24 cellular contexts compared by ENCODE assay signal in the genomic region with DNA sequence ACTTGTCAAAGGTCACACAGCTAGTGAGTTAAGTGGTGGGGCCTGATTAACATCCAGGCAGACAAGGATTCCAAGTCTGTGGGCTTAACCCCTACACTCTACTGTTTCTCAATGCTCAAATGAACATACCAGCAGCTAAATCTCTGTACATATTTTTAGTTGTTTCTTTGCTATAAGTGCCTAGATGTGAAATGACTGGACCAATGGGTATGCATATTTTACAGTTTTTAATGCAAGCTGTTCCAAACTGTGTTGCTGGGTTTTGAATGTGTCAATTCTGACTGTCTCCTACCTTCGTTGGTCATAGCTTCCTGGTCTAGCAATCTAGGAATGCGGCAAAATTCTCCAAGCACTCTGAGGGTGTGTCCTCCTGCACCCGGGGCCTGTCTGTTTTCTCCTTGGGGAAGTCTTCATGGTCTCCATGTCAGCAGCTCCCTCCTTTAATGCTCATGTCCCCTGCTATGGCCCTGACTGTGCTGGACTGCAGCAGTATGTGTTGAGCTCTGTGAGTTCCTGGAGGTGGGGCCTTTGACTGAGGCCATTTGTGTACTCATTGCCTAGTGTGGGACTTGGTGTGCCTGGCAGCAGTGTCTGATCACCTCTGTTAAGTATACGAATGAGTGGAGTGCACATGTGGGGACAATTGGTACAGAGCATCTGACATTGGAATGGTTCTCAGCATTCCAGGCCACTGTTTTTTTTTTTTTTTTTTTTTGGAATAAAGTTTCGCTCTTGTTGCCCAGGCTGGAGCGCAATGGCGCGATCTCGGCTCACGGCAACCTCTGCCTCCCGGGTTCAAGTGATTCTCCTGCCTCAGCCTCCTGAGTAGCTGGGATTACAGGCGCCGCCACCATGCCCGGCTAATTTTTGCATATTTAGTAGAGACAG.
DNase-seq lines count a peak whose midpoint lies in the region; ATAC-seq, FAIRE-seq and TF ChIP-seq lines count a peak whose summit lies in the region.
"Had no signal": no experiment of that assay in that cellular context is flagged by ENCODE, and none has a peak within 500 bp of the region (broad histone marks: within the 10 kb centered on the region; RNA-seq: fewer than 3 reads in every experiment).

No MANE protein-coding gene starts in this region.

- H3K27ac ChIP-seq in H1 (ENCODE audit: low read depth, low read length) (no peak overlapping the region), foreskin keratinocyte (no peak overlapping the region), neural progenitor cell (no peak overlapping the region)
- H3K27ac ChIP-seq: HL-60 had no signal

- H3F3A ChIP-seq in neural progenitor cell (ENCODE audit: low read depth), result peaks cover 25% of the 10 kb centered on the region

- H3K36me3 ChIP-seq in H1 (ENCODE audit: control insufficient read depth in 2 of 4, insufficient read depth in 4 of 4, low read length in 3 of 4), result no peaks in the 10 kb centered on the region
- H3K36me3 ChIP-seq in neural progenitor cell, result no peaks in the 10 kb centered on the region

- H3K4ac ChIP-seq in H1 (replicated peaks; ENCODE audit: insufficient read length, low read depth, low read length), result no peak overlapping the region

- H3K4me3 ChIP-seq in H1 (ENCODE audit: extremely low read depth in 1 of 4, insufficient read depth in 2 of 4, low read depth in 3 of 4, low read length in 4 of 4) (no peak overlapping the region), neural progenitor cell (no peak overlapping the region)
- H3K4me3 ChIP-seq: GM12878 had no signal

- no peak overlapping the region for H4K5ac ChIP-seq in H1 (ENCODE audit: insufficient read length, low read depth, low read length)

- H3K23ac ChIP-seq in H1 (ENCODE audit: insufficient read length), result no peak overlapping the region

- no peaks in the 10 kb centered on the region for H3K23me2 ChIP-seq in H1 (ENCODE audit: low read depth, low read length)

- H2AFZ ChIP-seq in H1 (ENCODE audit: low read length), result 0 out of 2 replicates have a peak overlapping the region, but pooled peaks have one; percentile 20
- no peak overlapping the region for H2AFZ ChIP-seq in neural progenitor cell (replicated peaks)

- H3K36me3 Mint-ChIP-seq in neural progenitor cell, result no peaks in the 10 kb centered on the region
- H3K36me3 Mint-ChIP-seq in type B pancreatic cell, result no peaks in the 10 kb centered on the region
- H3K36me3 Mint-ChIP-seq: CD8-positive, alpha-beta T cell had no signal

- ATAC-seq in foreskin keratinocyte, result peak; percentile 41
- ATAC-seq in GM19455 (IDR thresholded peaks at IDR 0.05; ENCODE audit: unreplicated experiment), result no peak
- no peak for ATAC-seq in GM19023 (IDR thresholded peaks at IDR 0.05; ENCODE audit: unreplicated experiment)
- ATAC-seq: CD8-positive, alpha-beta T cell; GM12878; HCT116 had no signal

- peaks cover 0 to 8% (median 3%) of the 10 kb centered on the region in 4 experiments; a peak in 4 of 7 replicates for H3K4me1 ChIP-seq in H1 (replicated peaks in 1 of 4; ENCODE audit: control insufficient read depth in 3 of 4, insufficient read depth in 4 of 4, low read length in 3 of 4)
- H3K4me1 ChIP-seq in foreskin keratinocyte, result peaks cover 12% of the 10 kb centered on the region
- peaks cover 47% of the 10 kb centered on the region for H3K4me1 ChIP-seq in neural progenitor cell

- no peak overlapping the region for H3K56ac ChIP-seq in H1 (replicated peaks; ENCODE audit: insufficient read length, low read depth, low read length)

- TF ChIP-seq EP300 in H1 (IDR thresholded peaks at IDR 0.05; ENCODE audit: borderline replicate concordance in 1 of 2, low read depth in 2 of 2, low read length in 2 of 2), result no peak

- H4K20me1 ChIP-seq in H1 (replicated peaks in 1 of 2; ENCODE audit: control insufficient read depth in 1 of 2, insufficient read depth in 2 of 2, low read length in 2 of 2) (no peaks in the 10 kb centered on the region), neural progenitor cell (ENCODE audit: low read depth) (no peaks in the 10 kb centered on the region)

- H3K9me3 ChIP-seq in H1 (ENCODE audit: insufficient read depth in 2 of 2, low read depth in 1 of 2, low read length in 1 of 2) (no peaks in the 10 kb centered on the region), neural progenitor cell (ENCODE audit: low read depth) (no peaks in the 10 kb centered on the region)
- H3K9me3 ChIP-seq: SK-N-SH had no signal

- no peak for TF ChIP-seq POLR2A in H1 (IDR thresholded peaks at IDR 0.05; ENCODE audit: control extremely low read depth in 1 of 2, low read depth in 2 of 2, low read length in 2 of 2)

- H3K18ac ChIP-seq in H1 (ENCODE audit: extremely low read depth, low read length), result no peak overlapping the region

- peak overlapping the region; percentile 50 for H3K27ac Mint-ChIP-seq in neural progenitor cell
- H3K27ac Mint-ChIP-seq in type B pancreatic cell, result peak overlapping the region; percentile 17
- H3K27ac Mint-ChIP-seq: CD8-positive, alpha-beta T cell had no signal

- peak overlapping the region; percentile 47 for H4K91ac ChIP-seq in H1 (replicated peaks; ENCODE audit: insufficient read length, low read length)

- no peak overlapping the region for H3K4me2 ChIP-seq in H1 (ENCODE audit: insufficient read depth in 1 of 2, low read depth in 2 of 2, low read length in 2 of 2)
- H3K4me2 ChIP-seq in neural progenitor cell, result no peak overlapping the region
- H3K4me2 ChIP-seq: SK-N-SH had no signal

- peak overlapping the region; percentile 83; the same call in 1 of the 2 replicates for H4K8ac ChIP-seq in H1 (ENCODE audit: extremely low read depth, insufficient read depth, low read length)

- CTCF ChIA-PET in H1 (lab: Charles Lee; ENCODE audit: partially characterized antibody), result interaction anchor here (0.6 to 1.9 kb wide), 5 partner anchors 9 to 118 kb away, joined by 3 to 7 read pairs (median 3); no protein-coding TSS in a partner anchor

- H3K14ac ChIP-seq in H1 (ENCODE audit: insufficient read length), result no peak overlapping the region

- H3K9me3 Mint-ChIP-seq in neural progenitor cell (no peaks in the 10 kb centered on the region), type B pancreatic cell (no peaks in the 10 kb centered on the region)
- H3K9me3 Mint-ChIP-seq: CD8-positive, alpha-beta T cell had no signal

- POLR2A ChIA-PET in H1 (lab: Charles Lee; ENCODE audit: partially characterized antibody), result interaction anchor here (0.6 to 1.5 kb wide), 4 partner anchors 17 to 26 kb away, joined by 3 to 4 read pairs (median 3); no protein-coding TSS in a partner anchor

- no peak for TF ChIP-seq CTCF in H1 (IDR thresholded peaks at IDR 0.05; ENCODE audit: control extremely low read depth in 1 of 3, insufficient read depth in 1 of 3, low read depth in 1 of 3, low read length in 3 of 3)
- no peak for TF ChIP-seq CTCF in foreskin keratinocyte (conservative IDR thresholded peaks at IDR 0.05)
- TF ChIP-seq CTCF in neural progenitor cell (IDR thresholded peaks at IDR 0.05), result no peak
- TF ChIP-seq CTCF in type B pancreatic cell (conservative IDR thresholded peaks at IDR 0.05), result no peak

- TF ChIP-seq RAD21 in H1 (IDR thresholded peaks at IDR 0.05 in 1 of 2, conservative IDR thresholded peaks at IDR 0.05 in 1 of 2; ENCODE audit: low read depth in 2 of 2, low read length in 2 of 2), result no peak

- peaks cover 4% of the 10 kb centered on the region for H3K27me3 Mint-ChIP-seq in neural progenitor cell (ENCODE audit: insufficient read depth, low read depth)
- no peaks in the 10 kb centered on the region for H3K27me3 Mint-ChIP-seq in type B pancreatic cell

- H2BK15ac ChIP-seq in H1 (ENCODE audit: low read length), result no peak overlapping the region

- WGBS in H1 (ENCODE audit: extremely low coverage in 1 of 2, insufficient coverage in 1 of 2, insufficient read length in 1 of 2, insufficient replicate concordance in 2 of 2, low coverage in 1 of 2, low lambda C conversion rate in 2 of 2, missing lambda C conversion rate in 1 of 2), 2 experiments, result 98% methylated on average over 12 of the region's 14 CpGs; no CpG with 5 or more reads in 1 of the 2 experiments

- no peak overlapping the region; the same call in 1 of the 2 replicates for H2BK12ac ChIP-seq in H1 (ENCODE audit: low read depth, low read length)

- H3K79me2 ChIP-seq in H1 (ENCODE audit: control insufficient read depth in 1 of 2, insufficient read depth in 2 of 2, low read length in 2 of 2), result no peaks in the 10 kb centered on the region
- no peaks in the 10 kb centered on the region for H3K79me2 ChIP-seq in neural progenitor cell (ENCODE audit: low read depth)

- H3K4me1 Mint-ChIP-seq in neural progenitor cell, result peaks cover 41% of the 10 kb centered on the region
- peaks cover 15% of the 10 kb centered on the region for H3K4me1 Mint-ChIP-seq in type B pancreatic cell (ENCODE audit: unreplicated experiment)

- DNase-seq in H1 (ENCODE audit: low read depth in 1 of 2, low spot score in 2 of 2), result no peak
- DNase-seq in foreskin keratinocyte, result peak; percentile 50 to 73
- DNase-seq in neural progenitor cell (ENCODE audit: low spot score), result no peak
- no peak for DNase-seq in type B pancreatic cell (ENCODE audit: extremely low spot score, unreplicated experiment)
- no peak for DNase-seq in activated CD4-positive, alpha-beta T cell treated with anti-CD3 and anti-CD28 coated beads for 1 hour
- DNase-seq: C1 segment of cervical spinal cord; CD8-positive, alpha-beta T cell; DMS 273 treated with DMSO at 0.1 percent for 48 hours; DMS79; EL; GDM1; Karpas-422; NCI-H1105 treated with DMSO at 0.1 percent for 48 hours; NCI-H146; NCI-H1930; NCI-H2107; NCI-H524; NCI-H774; SK-N-SH had no signal

- peak overlapping the region; percentile 17; the same call in 1 of the 2 replicates for H2AK5ac ChIP-seq in H1 (ENCODE audit: low read depth, low read length)

- no peaks in the 10 kb centered on the region for H3K27me3 ChIP-seq in H1 (replicated peaks in 1 of 4; ENCODE audit: control insufficient read depth in 3 of 4, extremely low read depth in 1 of 4, insufficient read depth in 3 of 4, low read length in 3 of 4)
- no peaks in the 10 kb centered on the region for H3K27me3 ChIP-seq in foreskin keratinocyte
- H3K27me3 ChIP-seq in neural progenitor cell, result no peaks in the 10 kb centered on the region

- H3K4me3 Mint-ChIP-seq in neural progenitor cell (no peak overlapping the region), type B pancreatic cell (no peak overlapping the region)
- H3K4me3 Mint-ChIP-seq: CD8-positive, alpha-beta T cell had no signal

- no peaks in the 10 kb centered on the region for H3K79me1 ChIP-seq in H1 (ENCODE audit: low read depth, low read length)

- H2BK120ac ChIP-seq in H1 (replicated peaks; ENCODE audit: low read depth, low read length), result no peak overlapping the region

- FAIRE-seq in H1 (lab: Jason Lieb, UNC), result no peak
- FAIRE-seq: GM12878 had no signal

- H3K9ac ChIP-seq in H1 (replicated peaks in 1 of 4; ENCODE audit: extremely low read depth in 1 of 4, low read depth in 3 of 4, low read length in 3 of 4) (no peak overlapping the region), neural progenitor cell (no peak overlapping the region)
- H3K9ac ChIP-seq: SK-N-SH had no signal

- no peak overlapping the region for H2BK5ac ChIP-seq in H1 (ENCODE audit: low read depth, low read length)

- H2BK20ac ChIP-seq in H1 (ENCODE audit: low read length), result no peak overlapping the region

TF ChIP-seq in H1, 55 proteins besides CTCF, POLR2A, EP300 and RAD21 (continues in another document):
- no peak for TF ChIP-seq HDAC6 (IDR thresholded peaks at IDR 0.05; ENCODE audit: low read depth, low read length)
- TF ChIP-seq SIN3A (conservative IDR thresholded peaks at IDR 0.05 in 1 of 2, IDR thresholded peaks at IDR 0.05 in 1 of 2; ENCODE audit: low read depth in 1 of 2, low read length in 2 of 2), result no peak
- TF ChIP-seq ASH2L (IDR thresholded peaks at IDR 0.05; ENCODE audit: low read length), result no peak

Comparison
In these comparisons a context has a peak if more than half of its experiments do, and no peak if none do; other contexts are left out.
1. DNase-seq: peak in foreskin keratinocyte (2 of 2); none in H1 (0 of 2), neural progenitor cell (single experiment), type B pancreatic cell (single experiment) and activated CD4-positive, alpha-beta T cell treated with anti-CD3 and anti-CD28 coated beads for 1 hour (single experiment).